In genomic region chr3:21328982-21329381, GRCh38 we compare ENCODE assay signal across 27 cellular contexts.
"Had no signal": no experiment of that assay in that cellular context is flagged by ENCODE, and none has a peak within 500 bp of the region (broad histone marks: within the 10 kb centered on the region; RNA-seq: fewer than 3 reads in every experiment).

No MANE protein-coding gene starts in this region.

- H3K4me1 ChIP-seq: breast epithelium, right atrium auricular region, suprapubic skin had no signal

- H3K4me3 ChIP-seq: breast epithelium, esophagus squamous epithelium, left ventricle myocardium inferior, lung, mucosa of descending colon, right atrium auricular region, smooth muscle cell, suprapubic skin, tibial artery had no signal

- H3K27ac Mint-ChIP-seq: activated naive CD4-positive, alpha-beta T cell treated with anti-CD3 and anti-CD28 coated beads, Interleukin-2, amount 50 U/mL, for 24 hours; activated naive CD8-positive, alpha-beta T cell treated with anti-CD3 and anti-CD28 coated beads, Interleukin-2, amount 50 U/mL, for 24 hours; natural killer cell treated with Interleukin-12 subunit alpha and Interleukin-12 subunit beta and Interleukin-15 and Interleukin-18, amount 100 ng/mL, for 72 hours had no signal

- H3K9me3 Mint-ChIP-seq: activated naive CD4-positive, alpha-beta T cell treated with anti-CD3 and anti-CD28 coated beads, Interleukin-2, amount 50 U/mL, for 24 hours; activated naive CD8-positive, alpha-beta T cell treated with anti-CD3 and anti-CD28 coated beads, Interleukin-2, amount 50 U/mL, for 24 hours had no signal

- H3K27ac ChIP-seq: breast epithelium, epithelial cell of prostate, esophagus squamous epithelium, left ventricle myocardium inferior, right atrium auricular region, suprapubic skin, tibial artery had no signal

- FAIRE-seq: colon, endometrium, frontal cortex had no signal

- H3K4me3 Mint-ChIP-seq: activated naive CD4-positive, alpha-beta T cell treated with anti-CD3 and anti-CD28 coated beads, Interleukin-2, amount 50 U/mL, for 24 hours; activated naive CD8-positive, alpha-beta T cell treated with anti-CD3 and anti-CD28 coated beads, Interleukin-2, amount 50 U/mL, for 24 hours; natural killer cell treated with Interleukin-12 subunit alpha and Interleukin-12 subunit beta and Interleukin-15 and Interleukin-18, amount 100 ng/mL, for 72 hours had no signal

- ATAC-seq: activated naive CD8-positive, alpha-beta T cell treated with anti-CD3 and anti-CD28 coated beads, Interleukin-2, amount 50 U/mL, for 24 hours; mucosa of descending colon; natural killer cell treated with Interleukin-12 subunit alpha and Interleukin-12 subunit beta and Interleukin-15 and Interleukin-18, amount 100 ng/mL, for 72 hours had no signal

- H3K9me3 ChIP-seq: breast epithelium, esophagus squamous epithelium, left ventricle myocardium inferior, right atrium auricular region, suprapubic skin, tibial artery had no signal

- DNase-seq: activated CD4-positive, alpha-beta T cell treated with anti-CD3 and anti-CD28 coated beads for 4 hours; activated CD4-positive, alpha-beta T cell treated with anti-CD3 and anti-CD28 coated beads, Interleukin-2, amount 50 U/mL, for 48 hours; activated CD4-positive, CD25-positive, alpha-beta regulatory T cell; activated CD8-positive, alpha-beta memory T cell treated with anti-CD3 and anti-CD28 coated beads for 24 hours; activated naive CD8-positive, alpha-beta T cell treated with anti-CD3 and anti-CD28 coated beads, Interleukin-2, amount 50 U/mL, for 24 hours; amygdala; central memory CD4-positive, alpha-beta T cell; dermis blood vessel endothelial cell; effector CD4-positive, alpha-beta T cell; esophagus squamous epithelium; islet precursor cell; left ventricle myocardium inferior; mucosa of descending colon; stimulated activated CD4-positive, alpha-beta T cell treated with anti-CD3 and anti-CD28 coated beads, Interleukin-1b, Interleukin-23, amount 100 ng/mL, for 48 hours; stimulated activated naive CD4-positive, alpha-beta T cell; tibial artery had no signal

- H3K27me3 Mint-ChIP-seq: activated naive CD4-positive, alpha-beta T cell treated with anti-CD3 and anti-CD28 coated beads, Interleukin-2, amount 50 U/mL, for 24 hours; activated naive CD8-positive, alpha-beta T cell treated with anti-CD3 and anti-CD28 coated beads, Interleukin-2, amount 50 U/mL, for 24 hours; natural killer cell treated with Interleukin-12 subunit alpha and Interleukin-12 subunit beta and Interleukin-15 and Interleukin-18, amount 100 ng/mL, for 72 hours had no signal

- H3K4me1 Mint-ChIP-seq: activated naive CD4-positive, alpha-beta T cell treated with anti-CD3 and anti-CD28 coated beads, Interleukin-2, amount 50 U/mL, for 24 hours had no signal

- H3K36me3 ChIP-seq: breast epithelium, esophagus squamous epithelium, left ventricle myocardium inferior, right atrium auricular region, suprapubic skin, tibial artery had no signal

- H3K36me3 Mint-ChIP-seq: activated naive CD4-positive, alpha-beta T cell treated with anti-CD3 and anti-CD28 coated beads, Interleukin-2, amount 50 U/mL, for 24 hours had no signal

- H3K27me3 ChIP-seq: breast epithelium, esophagus squamous epithelium, right atrium auricular region, suprapubic skin, tibial artery had no signal
